ENCODE assay signal across 8 cellular contexts in the genomic region with DNA sequence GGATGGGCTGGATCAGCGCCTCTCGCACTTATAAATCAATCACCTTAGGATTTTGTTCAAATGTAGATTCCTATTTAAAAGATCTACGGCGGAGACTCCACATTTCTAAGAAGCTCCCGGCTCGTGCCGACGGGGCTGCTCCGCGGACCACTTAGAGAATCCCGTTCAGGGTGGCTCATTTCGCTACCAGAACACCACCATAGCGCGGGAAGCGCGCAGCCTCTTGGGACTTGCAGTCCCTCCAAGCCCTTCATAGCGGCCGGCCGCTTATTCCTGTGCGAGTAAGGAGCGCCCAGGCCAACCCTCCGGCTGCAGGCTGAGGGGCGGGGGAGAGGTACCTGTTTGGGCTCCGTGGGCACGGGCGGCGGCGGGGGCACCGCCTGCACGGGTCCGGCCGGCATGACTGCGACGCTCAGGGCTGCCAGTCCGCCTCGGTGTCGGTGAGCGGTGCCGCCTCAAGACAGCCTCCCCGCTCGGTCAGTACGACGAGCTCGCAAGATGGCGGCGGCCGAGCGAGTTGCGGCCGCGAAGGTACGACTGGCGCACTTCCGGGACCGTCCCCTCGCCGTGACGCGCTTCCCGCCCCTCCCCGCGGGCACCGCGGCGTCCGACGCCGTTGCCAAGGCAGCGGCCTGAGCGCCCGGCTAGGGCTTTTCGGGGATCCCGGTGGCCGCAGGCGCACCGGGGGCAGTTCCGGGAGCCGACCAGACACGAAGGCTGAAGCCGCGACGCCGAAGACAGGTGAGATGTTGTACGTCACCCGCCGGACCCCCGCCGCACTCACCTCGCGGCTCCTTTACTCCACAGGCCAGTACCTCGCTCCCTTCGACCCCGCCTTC. TPM values are rescaled to one million over a fixed set of nuclear protein-coding genes. Genes with fewer than 3 reads are reported as not detected.
DNase-seq lines count a peak whose midpoint lies in the region; ATAC-seq and TF ChIP-seq lines count a peak whose summit lies in the region.

Gene CCDC157 (plus strand): TSS at position 616 of the 839 bp plus-strand sequence. CDS start 8,994 bp downstream, outside the sequence.
Gene SF3A1 (minus strand): TSS at position 503 of the 839 bp plus-strand sequence. CDS start 102 bp downstream, at position 401.

- ATAC-seq in GM18508 (IDR thresholded peaks at IDR 0.05; ENCODE audit: insufficient read depth, unreplicated experiment) = peak; percentile 49
- ATAC-seq in HG02943 (IDR thresholded peaks at IDR 0.05; ENCODE audit: low read depth, unreplicated experiment) = peak; percentile 88
- peak; percentile 98 for ATAC-seq in aorta (ENCODE audit: low FRiP score)

- peak within 1 kb of the TSS; percentile 99 for H3K27ac ChIP-seq in hepatocyte
- peak within 1 kb of the TSS in 1 of 2 donors; percentile 90 for H3K27ac ChIP-seq in aorta (ENCODE audit: low read depth in 1 of 2, low read length in 2 of 2)

- peaks cover 43% of the 10 kb centered on the region for H3K79me2 ChIP-seq in hepatocyte

- peaks cover 19% of the 10 kb centered on the region for H3K4me1 ChIP-seq in hepatocyte (ENCODE audit: insufficient read depth)
- H3K4me1 ChIP-seq in aorta (ENCODE audit: control insufficient read depth in 1 of 2, insufficient read depth in 2 of 2, low read length in 2 of 2) = no peaks in the 10 kb centered on the region

- H3K9me2 ChIP-seq in hepatocyte (replicated peaks; ENCODE audit: insufficient read depth) = no peaks in the 10 kb centered on the region

- H3K4me2 ChIP-seq in hepatocyte = peak within 1 kb of the TSS; percentile 91

- no peaks in the 10 kb centered on the region for H3K27me3 ChIP-seq in hepatocyte
- H3K27me3 ChIP-seq in aorta (ENCODE audit: control insufficient read depth in 1 of 2, insufficient read depth in 2 of 2, low read length in 1 of 2) = no peaks in the 10 kb centered on the region

- 2% methylated on average over 77 of the region's 93 CpGs for WGBS in hepatocyte (ENCODE audit: low lambda C conversion rate, missing lambda C conversion rate)
- 1% methylated on average over 77 to 93 of the region's 93 CpGs for WGBS in aorta, 2 donors

- in situ Hi-C loops in astrocyte of the cerebellum (cut with HindIII; ENCODE audit: low sequenced_read_pairs) = no loop called here

- H3K9me3 ChIP-seq in hepatocyte (ENCODE audit: low read depth) (no peaks in the 10 kb centered on the region), aorta (ENCODE audit: control insufficient read depth, low read length) (no peaks in the 10 kb centered on the region)

- H3K4me3 ChIP-seq in astrocyte of the cerebellum (ENCODE audit: low read depth, low read length) = peak within 1 kb of the TSS; percentile 65
- peak within 1 kb of the TSS; percentile 86 for H3K4me3 ChIP-seq in hepatocyte
- peak within 1 kb of the TSS; percentile 53 to 71 for H3K4me3 ChIP-seq in aorta (ENCODE audit: low read length in 2 of 2)

- intact Hi-C loops in aorta (cut with DNase I) = loop anchor here in 1 of 2 donors (2.0 kb wide), 3 partner anchors 30 to 68 kb away; partner anchors contain the start of genes CASTOR1, RNF215 and TBC1D10A

- DNase-seq in NCI-H1930 (lab: John Stamatoyannopoulos, UW) = peak; percentile 77 to 81
- DNase-seq in T-helper 9 cell = peak; percentile 81
- DNase-seq in astrocyte of the cerebellum (ENCODE audit: low read depth) = peak; percentile 84
- peak; percentile 96 for DNase-seq in hepatocyte (ENCODE audit: low spot score)
- peak; percentile 87 for DNase-seq in renal cortical epithelial cell (ENCODE audit: low read depth)
- peak; percentile 94 to 97 for DNase-seq in aorta

- no peak for TF ChIP-seq CTCF in astrocyte of the cerebellum (IDR thresholded peaks at IDR 0.05; ENCODE audit: low read depth, low read length, missing control alignments)
- no peak for TF ChIP-seq CTCF in hepatocyte (IDR thresholded peaks at IDR 0.05; ENCODE audit: poor library complexity)

- H2AFZ ChIP-seq in hepatocyte = peak within 1 kb of the TSS; percentile 80

- H4K20me1 ChIP-seq in hepatocyte (ENCODE audit: insufficient read depth, poor library complexity, severe bottlenecking) = peaks cover 36% of the 10 kb centered on the region

- H3K36me3 ChIP-seq in hepatocyte (replicated peaks; ENCODE audit: insufficient read depth, low read depth) (no peaks in the 10 kb centered on the region), aorta (ENCODE audit: control insufficient read depth in 1 of 2, insufficient read depth in 2 of 2, low read length in 1 of 2) (peaks cover 4 to 6% of the 10 kb centered on the region in 2 donors)

RNA-seq across cellular contexts. Expression of gene CCDC157, which starts in this region (rescaled TPM):
- total RNA-seq in hepatocyte (4.1 and 5.3 TPM in 2 replicates), renal cortical epithelial cell (2.6 and 12.1 TPM in 2 replicates), aorta (1 to 10 TPM in 1 of 2 donors, under 1 TPM in 1; 0.87 to 2.4 TPM)
- polyA plus RNA-seq in hepatocyte (5.4 TPM in 2 replicates), aorta (1 to 10 TPM; 1.0 to 3.6 TPM)

RNA-seq across cellular contexts. Expression of gene SF3A1, which starts in this region (rescaled TPM):
- 45.8 and 48.6 TPM in 2 replicates for total RNA-seq in hepatocyte
- 82.5 and 84.6 TPM in 2 replicates for polyA plus RNA-seq in hepatocyte
- total RNA-seq in renal cortical epithelial cell = 9.6 and 42.1 TPM in 2 replicates
- total RNA-seq in aorta = 100 to 1,000 TPM; 112 to 116 TPM
- 10 to 100 TPM; 13.6 to 23.8 TPM for polyA plus RNA-seq in aorta
